Comparison of ENCODE assay signal across 8 cellular contexts in the genomic region with DNA sequence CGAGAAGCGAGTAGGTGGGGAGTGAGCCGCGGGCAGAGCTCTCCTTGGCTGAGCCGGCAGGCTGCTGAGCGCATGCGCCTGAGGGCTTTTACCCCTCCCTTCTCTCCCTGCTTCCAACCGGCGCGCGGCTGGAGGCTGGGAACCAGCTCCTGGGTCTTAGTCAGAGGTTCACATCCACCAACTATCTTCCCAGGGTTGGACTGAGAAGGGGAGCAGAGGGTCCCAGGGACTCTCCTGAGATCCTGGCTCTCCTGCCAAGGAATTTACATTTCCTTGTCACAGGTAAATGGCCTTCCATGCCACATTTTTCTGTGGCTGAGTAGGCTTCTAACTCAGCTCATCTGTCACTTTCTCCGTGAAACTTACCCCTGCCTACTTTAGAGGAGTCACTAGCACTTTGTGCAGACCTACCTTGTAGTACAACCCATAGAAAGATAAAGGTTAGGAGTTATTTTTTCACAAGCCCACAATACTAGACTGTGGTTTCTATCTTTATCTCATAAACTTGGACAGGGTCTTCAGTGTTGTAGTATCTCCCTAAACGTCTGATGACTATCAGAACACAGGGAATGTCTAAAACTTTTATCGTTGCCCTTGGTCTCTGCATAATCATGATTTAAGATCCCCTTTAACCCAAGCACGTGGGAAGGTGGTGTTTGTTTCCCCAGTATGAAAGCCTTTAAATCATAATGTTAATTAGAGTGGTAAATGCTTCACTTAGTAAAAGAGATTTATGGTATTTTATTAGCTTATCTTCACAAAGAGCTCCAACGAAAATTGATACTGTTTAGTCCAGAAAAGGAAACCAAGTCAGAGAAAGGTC. TPM values are rescaled to one million over a fixed set of nuclear protein-coding genes. Genes with fewer than 3 reads are reported as not detected.
DNase-seq lines count a peak whose midpoint lies in the region; ATAC-seq, FAIRE-seq and TF ChIP-seq lines count a peak whose summit lies in the region.

No MANE protein-coding gene starts in this region.

- ATAC-seq in Panc1, result peak; percentile 5; the same call in 1 of the 2 replicates
- no peak for ATAC-seq in GM19467 (IDR thresholded peaks at IDR 0.05; ENCODE audit: unreplicated experiment)
- ATAC-seq in HG02571 (IDR thresholded peaks at IDR 0.05; ENCODE audit: unreplicated experiment), result no peak

- BruUV-seq in Panc1 (replicated peaks; lab: Mats Ljungman, UMichigan), result TSS peak; percentile 97

- intact Hi-C loops in Panc1 (cut with micrococcal nuclease; ENCODE audit: unreplicated experiment), result no loop called here

- H3K36me3 ChIP-seq in Panc1 (ENCODE audit: control insufficient read depth, insufficient read depth, low read length), result no peaks in the 10 kb centered on the region; the same call in 1 of the 2 replicates
- no peaks in the 10 kb centered on the region for H3K36me3 ChIP-seq in endocrine pancreas (ENCODE audit: control insufficient read depth, insufficient read depth, low read length)

- H3K4me1 ChIP-seq in Panc1 (ENCODE audit: control insufficient read depth, insufficient read depth, low read length), result peaks cover 11% of the 10 kb centered on the region
- H3K4me1 ChIP-seq in endocrine pancreas (ENCODE audit: control insufficient read depth, insufficient read depth, low read length), result peaks cover 1% of the 10 kb centered on the region

- H3K27me3 ChIP-seq in Panc1 (ENCODE audit: control insufficient read depth, insufficient read depth, low read length) (no peaks in the 10 kb centered on the region), endocrine pancreas (ENCODE audit: control insufficient read depth, insufficient read depth, low read length) (no peaks in the 10 kb centered on the region)

- in situ Hi-C loops in Panc1 (cut with HindIII; ENCODE audit: low pct_unique_long_range_greater_than_20kb, low sequenced_read_pairs), result no loop called here

- H3K4me3 Mint-ChIP-seq in nephron progenitor cell, result peak overlapping the region; percentile 88

- no peaks in the 10 kb centered on the region for H3K9me3 ChIP-seq in Panc1 (ENCODE audit: control insufficient read depth, insufficient read depth, low read depth, low read length)
- no peaks in the 10 kb centered on the region for H3K9me3 ChIP-seq in endocrine pancreas (ENCODE audit: control insufficient read depth, low read length)

- FAIRE-seq in H54 (lab: Jason Lieb, UNC), result peak; percentile 57

- peak overlapping the region; percentile 97 for H3K27ac ChIP-seq in Panc1 (ENCODE audit: low read length)

- H3K9ac ChIP-seq in endocrine pancreas (ENCODE audit: control insufficient read depth, insufficient read depth, low read length), result peak overlapping the region; percentile 76

- no peak for TF ChIP-seq CTCF in Panc1 (IDR thresholded peaks at IDR 0.05)
- TF ChIP-seq CTCF in nephron progenitor cell (IDR thresholded peaks at IDR 0.05), result no peak

- TF ChIP-seq POLR2A in GM15510 (IDR thresholded peaks at IDR 0.05; ENCODE audit: borderline replicate concordance, extremely low read depth, insufficient read length) (peak; percentile 65), H54 (IDR thresholded peaks at IDR 0.05; ENCODE audit: low read depth, low read length) (peak; percentile 39; the same call in 1 of the 2 replicates)

- no peaks in the 10 kb centered on the region for H3K27me3 Mint-ChIP-seq in nephron progenitor cell (ENCODE audit: low read depth, poor library complexity)

- CTCF ChIA-PET in Panc1 (lab: Charles Lee), result interaction anchor here (1.0 to 1.1 kb wide), 2 partner anchors 12 to 98 kb away, joined by 3 to 4 read pairs; no protein-coding TSS in a partner anchor

- DNase-seq in H54 (ENCODE audit: insufficient read length, low spot score) (no peak), Panc1 (ENCODE audit: low read depth, low spot score) (peak; percentile 84), nephron progenitor cell (peak; percentile 16), UCSD-AML1 (lab: John Stamatoyannopoulos, UW; ENCODE audit: unreplicated experiment) (no peak)

- H3K4me3 ChIP-seq in Panc1 (ENCODE audit: low read depth in 2 of 2, low read length in 2 of 2) (peak overlapping the region; percentile 66 to 86), endocrine pancreas (ENCODE audit: control insufficient read depth, insufficient read depth, low read length) (peak overlapping the region; percentile 97)

- peak overlapping the region; percentile 97 for H3K27ac Mint-ChIP-seq in nephron progenitor cell

- peaks cover 7% of the 10 kb centered on the region for H3K36me3 Mint-ChIP-seq in nephron progenitor cell (ENCODE audit: low read depth)

- H3K9me3 Mint-ChIP-seq in nephron progenitor cell, result peaks cover 4% of the 10 kb centered on the region

- peaks cover 83% of the 10 kb centered on the region for H3K4me1 Mint-ChIP-seq in nephron progenitor cell

- POLR2A ChIA-PET in Panc1 (lab: Charles Lee), result interaction anchor here (0.7 kb wide), 1 partner anchor 12 kb away, joined by 6 read pairs; no protein-coding TSS in a partner anchor

RNA-seq across cellular contexts. Expression of a gene that starts 0.6 kb away (rescaled TPM):
- 30.4 TPM for total RNA-seq in Panc1 (2021; ENCODE audit: unreplicated experiment)
- 11.7 TPM for polyA plus RNA-seq in Panc1 (2012; ENCODE audit: insufficient read length)

Comparison
In these comparisons a context has a peak if more than half of its experiments do, and no peak if none do; other contexts are left out.
1. DNase-seq: peak in Panc1 (single experiment) and nephron progenitor cell (single experiment); none in H54 (single experiment) and UCSD-AML1 (single experiment).